ENCODE assay signal across 24 cellular contexts in genomic region chr7:68235937-68236336, GRCh38.
DNase-seq lines count a peak whose midpoint lies in the region; FAIRE-seq and TF ChIP-seq lines count a peak whose summit lies in the region.
"Had no signal": no experiment of that assay in that cellular context is flagged by ENCODE, and none has a peak within 500 bp of the region (broad histone marks: within the 10 kb centered on the region; RNA-seq: fewer than 3 reads in every experiment).

No MANE protein-coding gene starts in this region.

- H3K4me1 ChIP-seq in astrocyte (ENCODE audit: insufficient read depth, low read length): no peaks in the 10 kb centered on the region
- no peaks in the 10 kb centered on the region for H3K4me1 ChIP-seq in right atrium auricular region
- H3K4me1 ChIP-seq: BE2C, Peyer's patch had no signal

- H3K27me3 Mint-ChIP-seq in astrocyte (ENCODE audit: low read depth, unreplicated experiment): no peaks in the 10 kb centered on the region
- H3K27me3 Mint-ChIP-seq: T-helper 17 cell had no signal

- H3K9me3 Mint-ChIP-seq in astrocyte (ENCODE audit: unreplicated experiment): peaks cover 5% of the 10 kb centered on the region

- TF ChIP-seq CTCF in astrocyte (IDR thresholded peaks at IDR 0.05; ENCODE audit: insufficient read depth, low read depth, low read length): no peak
- TF ChIP-seq CTCF in WERI-Rb-1 (IDR thresholded peaks at IDR 0.05; ENCODE audit: low read depth, low read length): no peak
- TF ChIP-seq CTCF in right atrium auricular region (IDR thresholded peaks at IDR 0.05): no peak

- DNase-seq in COLO829 (ENCODE audit: low spot score): peak; percentile 88
- peak; percentile 51 for DNase-seq in NCI-H146 treated with DMSO at 0.1 percent for 48 hours (lab: John Stamatoyannopoulos, UW; ENCODE audit: unreplicated experiment)
- DNase-seq in astrocyte (ENCODE audit: low read depth): peak; percentile 42
- DNase-seq in renal cortical epithelial cell (ENCODE audit: low read depth): peak; percentile 18
- DNase-seq in NCI-H2227 treated with DMSO at 0.1 percent for 48 hours (lab: John Stamatoyannopoulos, UW): no peak
- DNase-seq in NOMO-1 (lab: John Stamatoyannopoulos, UW; ENCODE audit: unreplicated experiment in 2 of 2): no peak
- DNase-seq in WERI-Rb-1: no peak
- no peak for DNase-seq in right atrium auricular region (ENCODE audit: low spot score)
- DNase-seq: BE2C, DMS53, H9, NCI-H1092 treated with DMSO at 0.1 percent for 48 hours, NCI-H1436, NCI-H1930, NCI-H2107, NCI-H446 treated with DMSO at 0.1 percent for 48 hours, NCI-H526 treated with DMSO at 0.1 percent for 48 hours, Peyer's patch, SHP77 treated with DMSO at 0.1 percent for 48 hours, SW 1271, T-helper 17 cell had no signal

- H3K79me2 ChIP-seq in astrocyte (ENCODE audit: insufficient read depth, low read length): no peaks in the 10 kb centered on the region

- H3K27ac Mint-ChIP-seq in astrocyte (ENCODE audit: unreplicated experiment): no peak overlapping the region
- H3K27ac Mint-ChIP-seq: H9, T-helper 17 cell had no signal

- no peaks in the 10 kb centered on the region for H3K9me3 ChIP-seq in astrocyte (ENCODE audit: insufficient read depth, low read depth, low read length)
- H3K9me3 ChIP-seq in WERI-Rb-1 (ENCODE audit: severe bottlenecking): no peaks in the 10 kb centered on the region
- peaks cover 0 to 5% of the 10 kb centered on the region in 2 donors for H3K9me3 ChIP-seq in right atrium auricular region
- H3K9me3 ChIP-seq: BE2C, Peyer's patch had no signal

- H3K36me3 Mint-ChIP-seq in astrocyte (ENCODE audit: low read depth, unreplicated experiment): no peaks in the 10 kb centered on the region

- no peak overlapping the region for H3K9ac ChIP-seq in astrocyte (ENCODE audit: low read length)

- H3K36me3 ChIP-seq in astrocyte (ENCODE audit: insufficient read depth, low read length) (no peaks in the 10 kb centered on the region), WERI-Rb-1 (no peaks in the 10 kb centered on the region), right atrium auricular region (no peaks in the 10 kb centered on the region)
- H3K36me3 ChIP-seq: BE2C, Peyer's patch had no signal

- no peaks in the 10 kb centered on the region for H3K27me3 ChIP-seq in astrocyte (ENCODE audit: insufficient read depth, low read length)
- H3K27me3 ChIP-seq in WERI-Rb-1 (ENCODE audit: insufficient read depth, low read depth, severe bottlenecking): no peaks in the 10 kb centered on the region
- no peaks in the 10 kb centered on the region for H3K27me3 ChIP-seq in right atrium auricular region
- H3K27me3 ChIP-seq: BE2C, Peyer's patch had no signal

- H4K20me1 ChIP-seq in astrocyte (ENCODE audit: insufficient read depth, low read length): no peaks in the 10 kb centered on the region

- H3K4me3 Mint-ChIP-seq in astrocyte (ENCODE audit: unreplicated experiment): no peak overlapping the region
- H3K4me3 Mint-ChIP-seq: H9, T-helper 17 cell had no signal

- no peaks in the 10 kb centered on the region for H3K4me1 Mint-ChIP-seq in astrocyte (ENCODE audit: low read depth, unreplicated experiment)
- H3K4me1 Mint-ChIP-seq: T-helper 17 cell had no signal

- FAIRE-seq in astrocyte (lab: Jason Lieb, UNC): no peak
- FAIRE-seq: GM18507 had no signal

- no peak overlapping the region for H3K4me2 ChIP-seq in astrocyte (ENCODE audit: low read length)

- H3K27ac ChIP-seq in astrocyte (ENCODE audit: low read depth, low read length): no peak overlapping the region
- no peak overlapping the region for H3K27ac ChIP-seq in WERI-Rb-1
- H3K27ac ChIP-seq in right atrium auricular region: no peak overlapping the region
- H3K27ac ChIP-seq: HL-60, Peyer's patch, SK-N-MC had no signal

- no peak overlapping the region for H2AFZ ChIP-seq in astrocyte (ENCODE audit: low read depth, low read length)

- H3K4me3 ChIP-seq in astrocyte (ENCODE audit: insufficient read depth, low read depth, low read length) (no peak overlapping the region), WERI-Rb-1 (ENCODE audit: low read depth, low read length) (no peak overlapping the region), right atrium auricular region (no peak overlapping the region)
- H3K4me3 ChIP-seq: Peyer's patch, SK-N-MC had no signal

Comparison
In these comparisons a context has a peak if more than half of its experiments do, and no peak if none do; other contexts are left out.
1. DNase-seq: peak in COLO829 (single experiment), NCI-H146 treated with DMSO at 0.1 percent for 48 hours (single experiment), astrocyte (single experiment) and renal cortical epithelial cell (single experiment); none in NCI-H2227 treated with DMSO at 0.1 percent for 48 hours (single experiment), NOMO-1 (0 of 2), WERI-Rb-1 (single experiment) and right atrium auricular region (single experiment).